ENCODE assay signal across 10 cellular contexts in the genomic region with DNA sequence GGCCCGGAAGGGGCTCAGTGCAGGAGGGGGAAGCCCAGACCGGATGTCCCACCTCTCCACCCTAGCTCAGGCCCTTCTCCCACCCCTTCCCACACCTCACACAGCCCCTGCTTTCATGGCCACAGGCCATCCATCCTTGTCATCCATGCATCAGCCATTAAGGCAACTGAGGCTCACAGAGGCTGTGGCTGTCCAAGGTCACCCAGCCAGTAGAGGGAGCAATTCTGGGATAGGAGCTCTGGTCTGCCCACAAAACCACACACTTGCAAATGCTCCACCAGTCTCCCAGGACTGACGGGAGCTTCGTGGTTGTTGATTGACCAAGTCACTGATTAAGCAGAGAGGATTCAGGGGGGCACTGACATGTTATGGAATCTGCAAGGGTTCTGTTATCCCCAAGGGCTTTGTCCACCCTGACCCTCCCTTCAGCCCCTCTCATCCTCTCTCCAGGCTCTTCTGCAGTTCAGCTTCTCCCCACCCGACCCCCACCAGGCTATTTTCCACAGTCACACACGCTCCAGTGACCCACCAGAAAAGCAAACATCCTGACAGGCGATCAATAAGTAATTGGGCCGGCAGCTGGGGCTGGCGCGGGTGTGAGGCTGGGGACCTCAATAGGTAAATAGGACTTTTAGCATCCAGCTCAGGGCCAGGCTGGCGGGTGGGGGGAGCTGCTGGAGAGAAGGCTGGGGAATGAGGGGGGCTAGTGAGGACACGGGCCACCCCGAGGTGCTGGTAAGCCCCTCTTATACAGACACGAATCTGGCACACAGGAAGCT. TPM values are rescaled to one million over a fixed set of nuclear protein-coding genes. Genes with fewer than 3 reads are reported as not detected.
DNase-seq lines count a peak whose midpoint lies in the region; TF ChIP-seq lines count a peak whose summit lies in the region.
"Had no signal": no experiment of that assay in that cellular context is flagged by ENCODE, and none has a peak within 500 bp of the region (broad histone marks: within the 10 kb centered on the region; RNA-seq: fewer than 3 reads in every experiment).

No MANE protein-coding gene starts in this region.

- no peaks in the 10 kb centered on the region for H3K36me3 ChIP-seq in left ventricle myocardium inferior
- H3K36me3 ChIP-seq in tibial nerve: no peaks in the 10 kb centered on the region
- H3K36me3 ChIP-seq: SJSA1 had no signal

- no peak for DNase-seq in left ventricle myocardium inferior
- no peak for DNase-seq in cardiac septum (ENCODE audit: low spot score)
- peak; percentile 2 for DNase-seq in NOMO-1 treated with dmso at 0.1 percent for 144 hours (lab: John Stamatoyannopoulos, UW; ENCODE audit: unreplicated experiment)
- peak; percentile 12 for DNase-seq in epithelial cell of proximal tubule (ENCODE audit: low read depth)
- DNase-seq in type B pancreatic cell (ENCODE audit: extremely low spot score, unreplicated experiment): no peak
- DNase-seq in T-helper 1 cell: no peak
- no peak for DNase-seq in posterior cingulate gyrus
- DNase-seq in tibial nerve (ENCODE audit: low spot score in 2 of 2): no peak

- 80 to 83% methylated on average over 14 of the region's 14 CpGs for WGBS in tibial nerve, 2 donors

- TF ChIP-seq EP300 in tibial nerve (IDR thresholded peaks at IDR 0.05): no peak

- no peak overlapping the region for H3K4me3 Mint-ChIP-seq in type B pancreatic cell
- H3K4me3 Mint-ChIP-seq: natural killer cell treated with Interleukin-12 subunit alpha and Interleukin-12 subunit beta and Interleukin-15 and Interleukin-18, amount 100 ng/mL, for 72 hours had no signal

- no peak for TF ChIP-seq POLR2A in tibial nerve (IDR thresholded peaks at IDR 0.05)

- no peaks in the 10 kb centered on the region for H3K27me3 Mint-ChIP-seq in type B pancreatic cell

- no peak overlapping the region for H3K4me3 ChIP-seq in left ventricle myocardium inferior
- no peak overlapping the region for H3K4me3 ChIP-seq in epithelial cell of proximal tubule (ENCODE audit: low read depth, low read length)
- H3K4me3 ChIP-seq in tibial nerve: no peak overlapping the region
- H3K4me3 ChIP-seq: SJSA1 had no signal

- no peak overlapping the region for H3K27ac Mint-ChIP-seq in type B pancreatic cell
- H3K27ac Mint-ChIP-seq: natural killer cell treated with Interleukin-12 subunit alpha and Interleukin-12 subunit beta and Interleukin-15 and Interleukin-18, amount 100 ng/mL, for 72 hours had no signal

- H3K27me3 ChIP-seq in left ventricle myocardium inferior (ENCODE audit: low read depth) (peaks cover 8% of the 10 kb centered on the region), tibial nerve (no peaks in the 10 kb centered on the region)
- H3K27me3 ChIP-seq: SJSA1 had no signal

- TF ChIP-seq CTCF in left ventricle myocardium inferior (IDR thresholded peaks at IDR 0.05; ENCODE audit: borderline replicate concordance): peak; percentile 36
- peak; percentile 67 for TF ChIP-seq CTCF in epithelial cell of proximal tubule (conservative IDR thresholded peaks at IDR 0.05; ENCODE audit: low read depth, low read length)
- peak; percentile 58 for TF ChIP-seq CTCF in type B pancreatic cell (conservative IDR thresholded peaks at IDR 0.05)
- no peak for TF ChIP-seq CTCF in tibial nerve (IDR thresholded peaks at IDR 0.05)

- H3K9me3 ChIP-seq in left ventricle myocardium inferior (replicated peaks) (no peaks in the 10 kb centered on the region), tibial nerve (no peaks in the 10 kb centered on the region)
- H3K9me3 ChIP-seq: SJSA1 had no signal

- H3K9me3 Mint-ChIP-seq in type B pancreatic cell: no peaks in the 10 kb centered on the region
- H3K9me3 Mint-ChIP-seq: natural killer cell treated with Interleukin-12 subunit alpha and Interleukin-12 subunit beta and Interleukin-15 and Interleukin-18, amount 100 ng/mL, for 72 hours had no signal

- H3K4me1 Mint-ChIP-seq in type B pancreatic cell (ENCODE audit: unreplicated experiment): peaks cover 15% of the 10 kb centered on the region

- H3K27ac ChIP-seq in left ventricle myocardium inferior (replicated peaks): no peak overlapping the region
- no peak overlapping the region for H3K27ac ChIP-seq in tibial nerve
- H3K27ac ChIP-seq: SJSA1 had no signal

- H3K4me1 ChIP-seq in left ventricle myocardium inferior (no peaks in the 10 kb centered on the region), tibial nerve (no peaks in the 10 kb centered on the region)
- H3K4me1 ChIP-seq: SJSA1 had no signal

- peaks cover 5% of the 10 kb centered on the region for H3K36me3 Mint-ChIP-seq in type B pancreatic cell
- H3K36me3 Mint-ChIP-seq: natural killer cell treated with Interleukin-12 subunit alpha and Interleukin-12 subunit beta and Interleukin-15 and Interleukin-18, amount 100 ng/mL, for 72 hours had no signal

- intact Hi-C loops in left ventricle myocardium inferior (cut with micrococcal nuclease) (no loop called here), cardiac septum (cut with DNase I) (no loop called here), posterior cingulate gyrus (cut with DNase I) (no loop called here)

RNA-seq across cellular contexts. Expression of a gene that starts 15.0 kb away (rescaled TPM):
- total RNA-seq in left ventricle myocardium inferior (0.96 TPM), cardiac septum (3.0 TPM), epithelial cell of proximal tubule (0.14 TPM in 1 of 2 replicates, not detected in the other), type B pancreatic cell (ENCODE audit: low replicate concordance) (19.6 and 25.2 TPM in 2 replicates), tibial nerve (1 to 10 TPM in 2 of 4 donors, under 1 TPM in 2; 0.42 to 2.4 (median 1.3) TPM)
- total RNA-seq: natural killer cell treated with Interleukin-12 subunit alpha and Interleukin-12 subunit beta and Interleukin-15 and Interleukin-18, amount 100 ng/mL, for 72 hours; SJSA1 had no signal

Comparison
In these comparisons a context has a peak if more than half of its experiments do, and no peak if none do; other contexts are left out.
1. DNase-seq: peak in NOMO-1 treated with dmso at 0.1 percent for 144 hours (single experiment) and epithelial cell of proximal tubule (single experiment); none in left ventricle myocardium inferior (single experiment), cardiac septum (single experiment), type B pancreatic cell (single experiment), T-helper 1 cell (0 of 5), posterior cingulate gyrus (0 of 10) and tibial nerve (0 of 2).
2. CTCF ChIP-seq: peak in left ventricle myocardium inferior (single experiment), epithelial cell of proximal tubule (single experiment) and type B pancreatic cell (single experiment); none in tibial nerve (0 of 5).